Comparison of ENCODE assay signal across 1 cellular context in the genomic region with DNA sequence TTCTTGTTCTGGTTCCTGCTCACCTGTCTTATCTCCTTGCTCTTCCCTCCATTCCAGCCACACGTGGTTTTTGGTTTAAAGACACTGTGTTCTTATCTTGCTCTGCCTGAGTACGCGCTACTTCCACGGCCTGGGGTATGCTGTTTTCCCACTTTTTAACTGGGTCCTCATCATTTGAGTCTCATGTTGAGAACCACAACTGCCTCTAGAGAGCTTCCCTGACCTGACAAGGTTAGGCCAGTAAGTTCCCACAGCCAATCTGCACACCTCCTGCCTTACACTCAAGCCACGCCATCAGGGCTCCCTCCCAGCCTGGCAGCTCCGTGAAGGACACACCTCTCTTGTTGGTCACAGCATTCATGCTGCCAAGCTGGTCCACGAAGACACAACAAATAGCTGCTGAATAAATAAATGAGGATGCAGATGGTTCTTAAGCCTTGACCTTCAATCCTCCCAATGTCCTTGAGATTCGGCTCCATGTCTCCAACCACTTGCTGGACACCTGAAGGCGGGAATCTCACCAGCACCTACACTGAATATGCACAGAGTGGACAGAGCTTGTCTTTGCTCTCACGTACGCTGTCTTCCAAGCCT.
TF ChIP-seq lines count a peak whose summit lies in the region.

No MANE protein-coding gene starts in this region.

TF ChIP-seq in H1, 55 proteins besides CTCF, POLR2A, EP300 and RAD21 (continued from another document):
- no peak for TF ChIP-seq CEBPB (IDR thresholded peaks at IDR 0.05; ENCODE audit: low read depth, low read length)
- TF ChIP-seq ZNF274 (IDR thresholded peaks at IDR 0.05; ENCODE audit: borderline replicate concordance, extremely low read depth, low read length) = no peak
- no peak for TF ChIP-seq SP4 (IDR thresholded peaks at IDR 0.05; ENCODE audit: low read length)
- TF ChIP-seq, protein P1, sequence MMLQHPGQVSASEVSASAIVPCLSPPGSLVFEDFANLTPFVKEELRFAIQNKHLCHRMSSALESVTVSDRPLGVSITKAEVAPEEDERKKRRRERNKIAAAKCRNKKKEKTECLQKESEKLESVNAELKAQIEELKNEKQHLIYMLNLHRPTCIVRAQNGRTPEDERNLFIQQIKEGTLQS (IDR thresholded peaks at IDR 0.05; ENCODE audit: insufficient read depth, low read depth, low read length) = no peak
- TF ChIP-seq HDAC6 (IDR thresholded peaks at IDR 0.05; ENCODE audit: low read depth, low read length) = no peak
- TF ChIP-seq JUND (IDR thresholded peaks at IDR 0.05; ENCODE audit: low read length) = no peak
- no peak for TF ChIP-seq SP1 (IDR thresholded peaks at IDR 0.05; ENCODE audit: low read depth, low read length)
- TF ChIP-seq YY1 (IDR thresholded peaks at IDR 0.05; ENCODE audit: low read depth, low read length) = no peak
- TF ChIP-seq GTF2F1 (IDR thresholded peaks at IDR 0.05; ENCODE audit: borderline replicate concordance, low read depth, low read length) = no peak
TF ChIP-seq in H1: peak in this region for 0.
